19 cellular contexts compared by ENCODE assay signal in the genomic region with DNA sequence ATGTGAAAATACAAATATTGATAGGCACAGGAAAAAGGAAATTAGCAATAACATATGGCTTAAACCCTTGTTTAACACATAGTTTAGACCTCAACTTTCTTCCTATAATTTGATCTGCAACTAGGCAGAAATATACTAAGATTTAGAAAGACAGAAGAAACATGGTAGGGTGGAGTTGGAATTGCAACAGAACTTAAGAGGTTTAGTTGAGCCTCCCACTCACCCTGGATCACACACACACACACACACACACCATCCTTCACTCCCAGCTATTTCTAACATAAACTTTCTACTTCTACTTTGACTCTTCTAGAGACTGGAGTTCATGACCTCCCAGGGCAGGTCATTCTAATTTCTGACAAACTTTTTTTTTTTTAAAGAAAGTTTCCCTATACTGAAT.
"Had no signal": no experiment of that assay in that cellular context is flagged by ENCODE, and none has a peak within 500 bp of the region (broad histone marks: within the 10 kb centered on the region; RNA-seq: fewer than 3 reads in every experiment).

No MANE protein-coding gene starts in this region.

- H3K36me3 Mint-ChIP-seq: activated naive CD4-positive, alpha-beta T cell treated with anti-CD3 and anti-CD28 coated beads, Interleukin-2, amount 50 U/mL, for 72 hours had no signal

- FAIRE-seq: kidney had no signal

- H3K4me1 ChIP-seq: testis had no signal

- ATAC-seq: activated naive CD4-positive, alpha-beta T cell treated with anti-CD3 and anti-CD28 coated beads, Interleukin-2, amount 50 U/mL, for 72 hours; activated T-cell treated with anti-CD3 and anti-CD28 coated beads, Interleukin-2, amount 50 U/mL, for 72 hours; effector memory CD8-positive, alpha-beta T cell; left lung; sciatic nerve had no signal

- H3K27me3 ChIP-seq: testis, upper lobe of left lung had no signal

- H3K4me3 Mint-ChIP-seq: activated T-cell treated with anti-CD3 and anti-CD28 coated beads, Interleukin-2, amount 50 U/mL, for 72 hours; effector memory CD8-positive, alpha-beta T cell; nephron progenitor cell had no signal

- H3K27ac Mint-ChIP-seq: activated naive CD4-positive, alpha-beta T cell treated with anti-CD3 and anti-CD28 coated beads, Interleukin-2, amount 50 U/mL, for 72 hours; activated T-cell treated with anti-CD3 and anti-CD28 coated beads, Interleukin-2, amount 50 U/mL, for 72 hours; effector memory CD8-positive, alpha-beta T cell had no signal

- H3K9me3 Mint-ChIP-seq: activated naive CD4-positive, alpha-beta T cell treated with anti-CD3 and anti-CD28 coated beads, Interleukin-2, amount 50 U/mL, for 72 hours; activated T-cell treated with anti-CD3 and anti-CD28 coated beads, Interleukin-2, amount 50 U/mL, for 72 hours; effector memory CD8-positive, alpha-beta T cell; nephron progenitor cell had no signal

- H3K36me3 ChIP-seq: left lung, upper lobe of left lung, WERI-Rb-1 had no signal

- H3K4me3 ChIP-seq: left lung, smooth muscle cell, testis, upper lobe of left lung had no signal

- DNase-seq: activated CD4-positive, alpha-beta T cell treated with anti-CD3 and anti-CD28 coated beads for 1 hour; activated gamma-delta T cell treated with Interleukin-2 at 50 U/mL for 16 hours; activated T-cell treated with anti-CD3 and anti-CD28 coated beads, Interleukin-2, amount 50 U/mL, for 72 hours; amniotic stem cell; dermis blood vessel endothelial cell; effector memory CD8-positive, alpha-beta T cell; foreskin fibroblast; hippocampal formation; kidney; left lung; nephron progenitor cell; nucleus accumbens; stimulated activated CD4-positive, alpha-beta T cell treated with anti-CD3 and anti-CD28 coated beads, Interleukin-4, amount 100 ng/mL, for 1 hour; testis; upper lobe of left lung; WERI-Rb-1 had no signal

- H3K27ac ChIP-seq: left lung, testis, upper lobe of left lung, WERI-Rb-1 had no signal

- H3K9me3 ChIP-seq: left lung, testis, upper lobe of left lung had no signal
